ENCODE assay signal across 8 cellular contexts in the genomic region with DNA sequence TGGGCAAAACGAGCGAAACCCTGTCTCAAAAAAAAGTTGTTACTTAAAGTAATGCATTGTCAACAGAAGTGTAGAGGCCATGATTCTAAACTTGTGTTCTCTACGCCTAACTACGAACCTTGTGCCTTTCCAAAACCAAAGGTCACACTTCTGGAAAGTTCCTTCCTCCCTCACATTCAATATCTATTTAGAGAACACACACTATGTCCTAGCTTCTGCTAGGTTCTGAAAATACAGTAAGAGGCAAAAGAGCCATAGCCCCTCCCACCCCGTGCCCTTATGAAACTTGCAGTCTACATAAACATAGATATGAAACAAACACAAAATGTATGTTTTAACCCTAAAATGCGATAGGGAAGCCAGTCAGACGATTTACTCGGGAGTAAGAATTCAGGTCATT. TPM values are rescaled to one million over a fixed set of nuclear protein-coding genes. Genes with fewer than 3 reads are reported as not detected.
DNase-seq lines count a peak whose midpoint lies in the region; ATAC-seq and TF ChIP-seq lines count a peak whose summit lies in the region.

No MANE protein-coding gene starts in this region.

- peaks cover 0 to 4% of the 10 kb centered on the region in 2 donors for H3K4me1 ChIP-seq in muscle layer of duodenum (ENCODE audit: control insufficient read depth in 1 of 2, insufficient read depth in 2 of 2, low read length in 2 of 2)

- H3K36me3 Mint-ChIP-seq in chondrocyte (ENCODE audit: low read depth), result no peaks in the 10 kb centered on the region

- H3K9me3 Mint-ChIP-seq in chondrocyte (ENCODE audit: low read depth), result no peaks in the 10 kb centered on the region

- no peak for TF ChIP-seq CTCF in chondrocyte (IDR thresholded peaks at IDR 0.05)

- no peak for DNase-seq in chondrocyte (ENCODE audit: low spot score)
- no peak for DNase-seq in NCI-H187 (lab: John Stamatoyannopoulos, UW)
- DNase-seq in activated effector memory CD4-positive, alpha-beta T cell treated with anti-CD3 and anti-CD28 coated beads, Interleukin-2, amount 50 U/mL, for 16 hours, result no peak
- DNase-seq in NCI-H1436 treated with DMSO at 0.1 percent for 48 hours (lab: John Stamatoyannopoulos, UW), result no peak

- no peaks in the 10 kb centered on the region for H3K27me3 ChIP-seq in muscle layer of duodenum (ENCODE audit: low read depth, low read length)

- peak; percentile 18 for ATAC-seq in GM18909 (IDR thresholded peaks at IDR 0.05; ENCODE audit: poor library complexity, unreplicated experiment)
- ATAC-seq in HG03460 (IDR thresholded peaks at IDR 0.05; ENCODE audit: unreplicated experiment), result peak; percentile 2
- ATAC-seq in GM21737 (IDR thresholded peaks at IDR 0.05; ENCODE audit: unreplicated experiment), result no peak

- peak overlapping the region; percentile 74 for H3K27ac ChIP-seq in muscle layer of duodenum (ENCODE audit: low read length)

- no peaks in the 10 kb centered on the region for H3K9me3 ChIP-seq in muscle layer of duodenum (ENCODE audit: control insufficient read depth in 1 of 2, low read length in 2 of 2)

- peak overlapping the region; percentile 92 for H3K27ac Mint-ChIP-seq in chondrocyte (ENCODE audit: unreplicated experiment)

- peaks cover 21% of the 10 kb centered on the region for H3K4me1 Mint-ChIP-seq in chondrocyte (ENCODE audit: low read depth)

- H3K27me3 Mint-ChIP-seq in chondrocyte (ENCODE audit: low read depth), result no peaks in the 10 kb centered on the region

- peak overlapping the region; percentile 78 for H3K4me3 Mint-ChIP-seq in chondrocyte (ENCODE audit: unreplicated experiment)

- H3K4me3 ChIP-seq in muscle layer of duodenum (ENCODE audit: low read depth in 1 of 2, low read length in 2 of 2), result peak overlapping the region; percentile 74 to 76

- H3K36me3 ChIP-seq in muscle layer of duodenum (ENCODE audit: control insufficient read depth in 1 of 2, insufficient read depth in 2 of 2, low read length in 2 of 2), result no peaks in the 10 kb centered on the region

RNA-seq across cellular contexts. Expression of a gene that starts 36.4 kb away (rescaled TPM):
- total RNA-seq in chondrocyte, result 37.2 to 41.4 TPM (median 38.7 TPM) in 3 replicates
